ENCODE assay signal across 28 cellular contexts in genomic region chr2:9276074-9276473, GRCh38.
"Had no signal": no experiment of that assay in that cellular context is flagged by ENCODE, and none has a peak within 500 bp of the region (broad histone marks: within the 10 kb centered on the region; RNA-seq: fewer than 3 reads in every experiment).

No MANE protein-coding gene starts in this region.

- H3K4me3 Mint-ChIP-seq: activated CD4-positive, alpha-beta T cell treated with anti-CD3 and anti-CD28 coated beads for 36 hours; activated CD8-positive, alpha-beta memory T cell treated with anti-CD3 and anti-CD28 coated beads, Interleukin-2, amount 10 ng/mL, durations not matched to agents 7 days and 5 days; activated CD8-positive, alpha-beta T cell treated with anti-CD3 and anti-CD28 coated beads, Interleukin-2, amount 10 ng/mL, durations not matched to agents 7 days and 5 days; activated naive CD8-positive, alpha-beta T cell; activated T-cell treated with anti-CD3 and anti-CD28 coated beads, Interleukin-2, amount 50 U/mL, for 72 hours; effector memory CD8-positive, alpha-beta T cell; nephron; stimulated activated memory B cell treated with anti-CD40 and anti-IgM and Interleukin-4, amounts not matched to agents 10 μg/mL and 1 μg/mL and 100 μg/mL, for 72 hours; stimulated activated naive CD8-positive, alpha-beta T cell treated with anti-CD3 and anti-CD28 coated beads, Interleukin-15, amount 100 ng/mL, for 72 hours had no signal

- ATAC-seq: activated CD4-positive, alpha-beta T cell treated with anti-CD3 and anti-CD28 coated beads for 36 hours; activated CD8-positive, alpha-beta memory T cell treated with anti-CD3 and anti-CD28 coated beads, Interleukin-2, amount 10 ng/mL, durations not matched to agents 7 days and 5 days; activated CD8-positive, alpha-beta T cell treated with anti-CD3 and anti-CD28 coated beads, Interleukin-2, amount 10 ng/mL, durations not matched to agents 7 days and 5 days; activated T-cell treated with anti-CD3 and anti-CD28 coated beads, Interleukin-2, amount 50 U/mL, for 72 hours; body of pancreas; effector memory CD8-positive, alpha-beta T cell; gastroesophageal sphincter; left lung; stimulated activated memory B cell treated with anti-CD40 and anti-IgM and Interleukin-4, amounts not matched to agents 10 μg/mL and 1 μg/mL and 100 μg/mL, for 72 hours; stimulated activated naive CD8-positive, alpha-beta T cell treated with anti-CD3 and anti-CD28 coated beads, Interleukin-15, amount 100 ng/mL, for 72 hours had no signal

- H3K36me3 ChIP-seq: cardiac muscle cell, left lung, neutrophil, ovary, prostate gland, upper lobe of left lung had no signal

- H3K9me3 Mint-ChIP-seq: activated T-cell treated with anti-CD3 and anti-CD28 coated beads, Interleukin-2, amount 50 U/mL, for 72 hours; effector memory CD8-positive, alpha-beta T cell; stimulated activated naive CD8-positive, alpha-beta T cell treated with anti-CD3 and anti-CD28 coated beads, Interleukin-15, amount 100 ng/mL, for 72 hours had no signal

- H3K27me3 Mint-ChIP-seq: stimulated activated naive CD8-positive, alpha-beta T cell treated with anti-CD3 and anti-CD28 coated beads, Interleukin-15, amount 100 ng/mL, for 72 hours had no signal

- H3K27ac Mint-ChIP-seq: activated CD4-positive, alpha-beta T cell treated with anti-CD3 and anti-CD28 coated beads for 36 hours; activated CD8-positive, alpha-beta memory T cell treated with anti-CD3 and anti-CD28 coated beads, Interleukin-2, amount 10 ng/mL, durations not matched to agents 7 days and 5 days; activated CD8-positive, alpha-beta T cell treated with anti-CD3 and anti-CD28 coated beads, Interleukin-2, amount 10 ng/mL, durations not matched to agents 7 days and 5 days; activated naive CD8-positive, alpha-beta T cell; activated T-cell treated with anti-CD3 and anti-CD28 coated beads, Interleukin-2, amount 50 U/mL, for 72 hours; effector memory CD8-positive, alpha-beta T cell; stimulated activated memory B cell treated with anti-CD40 and anti-IgM and Interleukin-4, amounts not matched to agents 10 μg/mL and 1 μg/mL and 100 μg/mL, for 72 hours; stimulated activated naive CD8-positive, alpha-beta T cell treated with anti-CD3 and anti-CD28 coated beads, Interleukin-15, amount 100 ng/mL, for 72 hours had no signal

- H3K4me1 Mint-ChIP-seq: activated CD4-positive, alpha-beta T cell treated with anti-CD3 and anti-CD28 coated beads for 36 hours; activated CD8-positive, alpha-beta memory T cell treated with anti-CD3 and anti-CD28 coated beads, Interleukin-2, amount 10 ng/mL, durations not matched to agents 7 days and 5 days; stimulated activated memory B cell treated with anti-CD40 and anti-IgM and Interleukin-4, amounts not matched to agents 10 μg/mL and 1 μg/mL and 100 μg/mL, for 72 hours; stimulated activated naive CD8-positive, alpha-beta T cell treated with anti-CD3 and anti-CD28 coated beads, Interleukin-15, amount 100 ng/mL, for 72 hours had no signal

- H3K9me3 ChIP-seq: body of pancreas, gastroesophageal sphincter, left lung, neutrophil, ovary, prostate gland, upper lobe of left lung had no signal

- H3K4me3 ChIP-seq: body of pancreas, cardiac muscle cell, coronary artery, gastroesophageal sphincter, left lung, ovary, prostate gland, skin epidermis, upper lobe of left lung had no signal

- H3K4me1 ChIP-seq: prostate gland had no signal

- DNase-seq: activated CD4-positive, alpha-beta T cell treated with anti-CD3 and anti-CD28 coated beads for 36 hours; activated CD4-positive, CD25-positive, alpha-beta regulatory T cell; activated CD8-positive, alpha-beta memory T cell treated with anti-CD3 and anti-CD28 coated beads, Interleukin-2, amount 10 ng/mL, durations not matched to agents 7 days and 5 days; activated CD8-positive, alpha-beta T cell treated with anti-CD3 and anti-CD28 coated beads, Interleukin-2, amount 10 ng/mL, durations not matched to agents 7 days and 5 days; activated naive CD4-positive, alpha-beta T cell; activated T-cell treated with anti-CD3 and anti-CD28 coated beads, Interleukin-2, amount 50 U/mL, for 72 hours; aorta; body of pancreas; effector memory CD8-positive, alpha-beta T cell; kidney glomerular epithelial cell; left lung; ovary; retina; stimulated activated CD4-positive, alpha-beta T cell treated with anti-CD3 and anti-CD28 coated beads, Interleukin-12 subunit alpha, Interleukin-12 subunit beta, amount 100 ng/mL, for 4 hours; stimulated activated CD4-positive, alpha-beta T cell treated with anti-CD3 and anti-CD28 coated beads, Interleukin-4, amount 100 ng/mL, for 4 hours; stimulated activated CD8-positive, alpha-beta memory T cell treated with anti-CD3 and anti-CD28 coated beads, Interleukin-4, amount 100 ng/mL, for 48 hours; stimulated activated naive CD8-positive, alpha-beta T cell treated with anti-CD3 and anti-CD28 coated beads, Interleukin-15, amount 100 ng/mL, for 72 hours; substantia nigra; upper lobe of left lung had no signal

- H3K36me3 Mint-ChIP-seq: activated CD8-positive, alpha-beta memory T cell treated with anti-CD3 and anti-CD28 coated beads, Interleukin-2, amount 10 ng/mL, durations not matched to agents 7 days and 5 days; activated naive CD8-positive, alpha-beta T cell; stimulated activated memory B cell treated with anti-CD40 and anti-IgM and Interleukin-4, amounts not matched to agents 10 μg/mL and 1 μg/mL and 100 μg/mL, for 72 hours had no signal

- H3K27me3 ChIP-seq: body of pancreas, cardiac muscle cell, gastroesophageal sphincter, left lung, neutrophil, ovary, upper lobe of left lung had no signal

- H3K27ac ChIP-seq: body of pancreas, cardiac muscle cell, coronary artery, gastroesophageal sphincter, left lung, neutrophil, ovary, prostate gland, upper lobe of left lung had no signal
